9 cellular contexts compared by ENCODE assay signal in the genomic region with DNA sequence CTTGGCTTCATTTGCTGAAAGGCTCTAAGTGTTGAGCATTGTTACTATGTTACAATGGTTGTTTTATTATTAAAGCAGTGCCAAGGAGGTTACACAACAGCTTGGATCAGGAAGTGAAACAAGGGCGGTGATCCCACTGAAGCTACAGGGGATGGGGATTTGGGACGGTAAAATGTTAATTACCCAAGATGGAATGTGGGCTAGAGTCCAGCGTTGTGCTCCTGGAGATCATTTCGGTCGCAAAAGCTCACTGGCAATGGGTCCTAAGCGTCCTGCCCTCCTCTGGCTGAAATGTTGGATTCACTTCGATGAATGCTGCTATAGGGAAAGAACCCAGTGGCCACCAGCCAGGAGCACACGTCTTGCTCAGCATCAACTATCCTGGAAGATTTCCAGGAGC. TPM values are rescaled to one million over a fixed set of nuclear protein-coding genes. Genes with fewer than 3 reads are reported as not detected.
DNase-seq lines count a peak whose midpoint lies in the region; ATAC-seq and TF ChIP-seq lines count a peak whose summit lies in the region.
"Had no signal": no experiment of that assay in that cellular context is flagged by ENCODE, and none has a peak within 500 bp of the region (broad histone marks: within the 10 kb centered on the region; RNA-seq: fewer than 3 reads in every experiment).

No MANE protein-coding gene starts in this region.

- H3K9me3 ChIP-seq in Peyer's patch (no peaks in the 10 kb centered on the region), gastrocnemius medialis (no peaks in the 10 kb centered on the region)

- intact Hi-C loops in gastrocnemius medialis (cut with DNase I; ENCODE audit: low total_unique reads) = loop anchor here (5.0 kb wide), 2 partner anchors 511 to 609 kb away; a partner anchor contains a TSS

- H3K27ac ChIP-seq in Peyer's patch (peak overlapping the region; percentile 84 to 97 (median 94)), gastrocnemius medialis (peak overlapping the region; percentile 91 to 98 (median 94))

- H3K4me1 ChIP-seq in Peyer's patch (peaks cover 0 to 41% (median 5%) of the 10 kb centered on the region in 4 donors), gastrocnemius medialis (peaks cover 41 to 47% of the 10 kb centered on the region in 2 donors)

- TF ChIP-seq CTCF in Peyer's patch (IDR thresholded peaks at IDR 0.05) (no peak), gastrocnemius medialis (IDR thresholded peaks at IDR 0.05 in 4 of 5, conservative IDR thresholded peaks at IDR 0.05 in 1 of 5) (no peak)

- no peaks in the 10 kb centered on the region for H3K36me3 ChIP-seq in Peyer's patch
- H3K36me3 ChIP-seq in gastrocnemius medialis = no peaks in the 10 kb centered on the region

- ATAC-seq in gastrocnemius medialis (no peak), GM21825 (IDR thresholded peaks at IDR 0.05; ENCODE audit: unreplicated experiment) (no peak), HG02973 (IDR thresholded peaks at IDR 0.05; ENCODE audit: unreplicated experiment) (no peak)

- TF ChIP-seq POLR2A in Peyer's patch (IDR thresholded peaks at IDR 0.05) (no peak), gastrocnemius medialis (IDR thresholded peaks at IDR 0.05) (no peak)

- H3K4me3 ChIP-seq in Peyer's patch (peak overlapping the region in 1 of 4 donors; percentile 93), gastrocnemius medialis (peak overlapping the region; percentile 18 to 86 (median 66))

- no peaks in the 10 kb centered on the region for H3K27me3 ChIP-seq in Peyer's patch
- no peaks in the 10 kb centered on the region for H3K27me3 ChIP-seq in gastrocnemius medialis

- in situ Hi-C loops in gastrocnemius medialis (cut with MboI; ENCODE audit: low sequenced_read_pairs in 4 of 4) = loop anchor here in 3 of 4 donors (10.0 to 25.0 kb wide), 3 partner anchors 132 to 506 kb away; a partner anchor contains a TSS

- DNase-seq in GM03348 (ENCODE audit: low spot score) (peak; percentile 40), Peyer's patch (peak in 1 of 3 donors; percentile 60), fibroblast of peridontal ligament (ENCODE audit: extremely low read depth) (peak; percentile 50), gastrocnemius medialis (peak; percentile 37 to 46), OCI-M1 (lab: John Stamatoyannopoulos, UW) (no peak), SW 1271 (lab: John Stamatoyannopoulos, UW) (no peak)
- DNase-seq: kidney glomerular epithelial cell had no signal

RNA-seq across cellular contexts. Expression of a gene that starts 48.3 kb away (rescaled TPM):
- total RNA-seq in Peyer's patch (10 to 100 TPM in 3 of 4 donors, 1 to 10 TPM in 1; 9.9 to 66.0 (median 51.1) TPM), gastrocnemius medialis (under 1 TPM in 3 of 4 donors, not detected in 1; 0.02 to 0.15 (median 0.07) TPM)

Comparison
In these comparisons a context has a peak if more than half of its experiments do, and no peak if none do; other contexts are left out.
1. DNase-seq: peak in GM03348 (single experiment), fibroblast of peridontal ligament (single experiment) and gastrocnemius medialis (2 of 2); none in OCI-M1 (single experiment) and SW 1271 (0 of 2).
2. RNA of a gene that starts 48.3 kb away (total RNA-seq): 9.9 to 66.0 TPM in Peyer's patch; 0.02 to 0.15 TPM in gastrocnemius medialis; every median in the first group is over 4 times any median in the second.